In genomic region chr1:43441166-43441893, GRCh38 we compare ENCODE assay signal across 26 cellular contexts. TPM values are rescaled to one million over a fixed set of nuclear protein-coding genes. Genes with fewer than 3 reads are reported as not detected.
A peak's percentile ranks its signal among the peaks of the same experiment; 100 is the strongest.
DNase-seq lines count a peak whose midpoint lies in the region; ATAC-seq and TF ChIP-seq lines count a peak whose summit lies in the region.
"Had no signal": no experiment of that assay in that cellular context is flagged by ENCODE, and none has a peak within 500 bp of the region (broad histone marks: within the 10 kb centered on the region; RNA-seq: fewer than 3 reads in every experiment).

No MANE protein-coding gene starts in this region.

- no peaks in the 10 kb centered on the region for H3K4me1 ChIP-seq in endodermal cell (ENCODE audit: control insufficient read depth, insufficient read depth, low read length)
- peaks cover 11% of the 10 kb centered on the region for H3K4me1 ChIP-seq in ovary (ENCODE audit: insufficient read depth)
- H3K4me1 ChIP-seq in uterus: no peaks in the 10 kb centered on the region
- H3K4me1 ChIP-seq: breast epithelium, SJCRH30 had no signal

- H3K27me3 ChIP-seq in endodermal cell (ENCODE audit: control insufficient read depth, insufficient read depth, low read length, poor library complexity, severe bottlenecking) (no peaks in the 10 kb centered on the region), ovary (no peaks in the 10 kb centered on the region), uterus (no peaks in the 10 kb centered on the region)
- H3K27me3 ChIP-seq: breast epithelium, SJCRH30 had no signal

- no peak overlapping the region for H3K4me3 Mint-ChIP-seq in activated T-cell treated with anti-CD3 and anti-CD28 coated beads, Interleukin-2, amount 50 U/mL, for 24 hours
- H3K4me3 Mint-ChIP-seq in endodermal cell: no peak overlapping the region
- H3K4me3 Mint-ChIP-seq: activated CD8-positive, alpha-beta memory T cell treated with anti-CD3 and anti-CD28 coated beads, Interleukin-2, amount 10 ng/mL, durations not matched to agents 7 days and 5 days; activated T-helper 17 cell treated with anti-CD3 and anti-CD28 coated beads, Interleukin-2, amount 50 U/mL, for 72 hours; CD4-positive, CD25-positive, alpha-beta regulatory T cell; immature natural killer cell; stimulated activated memory B cell treated with anti-CD40 and anti-IgM and Interleukin-4, amounts not matched to agents 10 μg/mL and 1 μg/mL and 100 μg/mL, for 72 hours had no signal

- no peak overlapping the region for H3K27ac ChIP-seq in endodermal cell (ENCODE audit: low read depth, low read length)
- peak overlapping the region in 1 of 2 donors; percentile 31 for H3K27ac ChIP-seq in ovary
- no peak overlapping the region for H3K27ac ChIP-seq in uterus
- H3K27ac ChIP-seq: breast epithelium, SJCRH30, VCaP had no signal

- no peak overlapping the region for H3K9ac ChIP-seq in endodermal cell (ENCODE audit: extremely low read depth, low read length, poor library complexity, severe bottlenecking)

- intact Hi-C loops in ovary (cut with DNase I): no loop called here
- intact Hi-C loops in uterus (cut with DNase I; ENCODE audit: low total_unique reads): no loop called here

- TF ChIP-seq POLR2A in ovary (IDR thresholded peaks at IDR 0.05) (no peak), uterus (IDR thresholded peaks at IDR 0.05) (no peak)

- DNase-seq in activated T-cell treated with anti-CD3 and anti-CD28 coated beads, Interleukin-2, amount 50 U/mL, for 24 hours: peak; percentile 19
- DNase-seq in activated T-cell treated with anti-CD3 and anti-CD28 coated beads for 4 hours: no peak
- DNase-seq in endodermal cell: peak; percentile 22
- DNase-seq in ovary: peak in 3 of 5 donors; percentile 6 to 19 (median 14)
- peak; percentile 10 for DNase-seq in uterus
- no peak for DNase-seq in HuH-7 (ENCODE audit: low spot score)
- DNase-seq: activated CD4-positive, alpha-beta T cell treated with anti-CD3 and anti-CD28 coated beads, Interleukin-2, amount 50 U/mL, for 1 hour; activated CD8-positive, alpha-beta memory T cell treated with anti-CD3 and anti-CD28 coated beads, Interleukin-2, amount 10 ng/mL, durations not matched to agents 7 days and 5 days; AML-193; CD4-positive, CD25-positive, alpha-beta regulatory T cell; DMS79 treated with DMSO at 0.1 percent for 48 hours; GF-D8; immature natural killer cell; left ventricle myocardium superior; naive B cell; NCI-H1048; NCI-H2171; nucleus accumbens; SJCRH30; T-helper 9 cell had no signal

- peak overlapping the region; percentile 30 for H3K27ac Mint-ChIP-seq in activated T-cell treated with anti-CD3 and anti-CD28 coated beads, Interleukin-2, amount 50 U/mL, for 24 hours
- H3K27ac Mint-ChIP-seq in endodermal cell: peak overlapping the region; percentile 36
- H3K27ac Mint-ChIP-seq: activated CD8-positive, alpha-beta memory T cell treated with anti-CD3 and anti-CD28 coated beads, Interleukin-2, amount 10 ng/mL, durations not matched to agents 7 days and 5 days; activated T-helper 17 cell treated with anti-CD3 and anti-CD28 coated beads, Interleukin-2, amount 50 U/mL, for 72 hours; CD4-positive, CD25-positive, alpha-beta regulatory T cell; naive B cell; stimulated activated memory B cell treated with anti-CD40 and anti-IgM and Interleukin-4, amounts not matched to agents 10 μg/mL and 1 μg/mL and 100 μg/mL, for 72 hours had no signal

- H3K27me3 Mint-ChIP-seq in activated T-cell treated with anti-CD3 and anti-CD28 coated beads, Interleukin-2, amount 50 U/mL, for 24 hours: no peaks in the 10 kb centered on the region
- H3K27me3 Mint-ChIP-seq in endodermal cell (ENCODE audit: insufficient read depth): no peaks in the 10 kb centered on the region
- H3K27me3 Mint-ChIP-seq: activated CD8-positive, alpha-beta memory T cell treated with anti-CD3 and anti-CD28 coated beads, Interleukin-2, amount 10 ng/mL, durations not matched to agents 7 days and 5 days; activated T-helper 17 cell treated with anti-CD3 and anti-CD28 coated beads, Interleukin-2, amount 50 U/mL, for 72 hours; CD4-positive, CD25-positive, alpha-beta regulatory T cell; naive B cell; stimulated activated memory B cell treated with anti-CD40 and anti-IgM and Interleukin-4, amounts not matched to agents 10 μg/mL and 1 μg/mL and 100 μg/mL, for 72 hours had no signal

- ATAC-seq in HG03354 (IDR thresholded peaks at IDR 0.05; ENCODE audit: poor library complexity, severe bottlenecking, unreplicated experiment): no peak
- ATAC-seq: activated CD8-positive, alpha-beta memory T cell treated with anti-CD3 and anti-CD28 coated beads, Interleukin-2, amount 10 ng/mL, durations not matched to agents 7 days and 5 days; activated naive CD4-positive, alpha-beta T cell treated with anti-CD3 and anti-CD28 coated beads, Interleukin-2, amount 50 U/mL, for 72 hours; activated T-helper 17 cell treated with anti-CD3 and anti-CD28 coated beads, Interleukin-2, amount 50 U/mL, for 72 hours; left ventricle myocardium superior; stimulated activated memory B cell treated with anti-CD40 and anti-IgM and Interleukin-4, amounts not matched to agents 10 μg/mL and 1 μg/mL and 100 μg/mL, for 72 hours had no signal

- no peak for TF ChIP-seq CTCF in endodermal cell (conservative IDR thresholded peaks at IDR 0.05)
- TF ChIP-seq CTCF in ovary (IDR thresholded peaks at IDR 0.05): no peak
- TF ChIP-seq CTCF in uterus (IDR thresholded peaks at IDR 0.05): no peak

- no peaks in the 10 kb centered on the region for H3K9me3 ChIP-seq in endodermal cell (ENCODE audit: control insufficient read depth, low read length)
- no peaks in the 10 kb centered on the region for H3K9me3 ChIP-seq in ovary
- no peaks in the 10 kb centered on the region for H3K9me3 ChIP-seq in uterus
- H3K9me3 ChIP-seq: breast epithelium, SJCRH30 had no signal

- no peaks in the 10 kb centered on the region for H3K4me1 Mint-ChIP-seq in activated T-cell treated with anti-CD3 and anti-CD28 coated beads, Interleukin-2, amount 50 U/mL, for 24 hours (ENCODE audit: low read depth)
- peaks cover 10% of the 10 kb centered on the region for H3K4me1 Mint-ChIP-seq in endodermal cell
- H3K4me1 Mint-ChIP-seq: activated CD8-positive, alpha-beta memory T cell treated with anti-CD3 and anti-CD28 coated beads, Interleukin-2, amount 10 ng/mL, durations not matched to agents 7 days and 5 days; activated T-helper 17 cell treated with anti-CD3 and anti-CD28 coated beads, Interleukin-2, amount 50 U/mL, for 72 hours; CD4-positive, CD25-positive, alpha-beta regulatory T cell; immature natural killer cell; stimulated activated memory B cell treated with anti-CD40 and anti-IgM and Interleukin-4, amounts not matched to agents 10 μg/mL and 1 μg/mL and 100 μg/mL, for 72 hours had no signal

- TF ChIP-seq EP300 in ovary (IDR thresholded peaks at IDR 0.05): no peak

- peaks cover 98% of the 10 kb centered on the region for H3K36me3 Mint-ChIP-seq in activated T-cell treated with anti-CD3 and anti-CD28 coated beads, Interleukin-2, amount 50 U/mL, for 24 hours (ENCODE audit: low read depth)
- peaks cover 69% of the 10 kb centered on the region for H3K36me3 Mint-ChIP-seq in endodermal cell (ENCODE audit: low read depth)
- H3K36me3 Mint-ChIP-seq: activated naive CD4-positive, alpha-beta T cell treated with anti-CD3 and anti-CD28 coated beads, Interleukin-2, amount 50 U/mL, for 72 hours had no signal

- H3K4me3 ChIP-seq in endodermal cell (ENCODE audit: low read length) (no peak overlapping the region), ovary (no peak overlapping the region), uterus (no peak overlapping the region)
- H3K4me3 ChIP-seq: breast epithelium, SJCRH30 had no signal

- 92 to 97% methylated on average over 8 to 15 of the region's 15 CpGs for WGBS in endodermal cell (ENCODE audit: insufficient coverage in 1 of 2, insufficient read length in 1 of 2), 2 experiments
- WGBS in ovary, 3 donors: 88 to 91% (median 91%) methylated on average over 15 of the region's 15 CpGs

- peaks cover 40% of the 10 kb centered on the region for H3K36me3 ChIP-seq in endodermal cell (ENCODE audit: control insufficient read depth, insufficient read depth, low read length)
- no peaks in the 10 kb centered on the region for H3K36me3 ChIP-seq in ovary
- H3K36me3 ChIP-seq in uterus: no peaks in the 10 kb centered on the region

- H3K9me3 Mint-ChIP-seq in activated T-cell treated with anti-CD3 and anti-CD28 coated beads, Interleukin-2, amount 50 U/mL, for 24 hours: no peaks in the 10 kb centered on the region
- no peaks in the 10 kb centered on the region for H3K9me3 Mint-ChIP-seq in endodermal cell
- H3K9me3 Mint-ChIP-seq: activated naive CD4-positive, alpha-beta T cell treated with anti-CD3 and anti-CD28 coated beads, Interleukin-2, amount 50 U/mL, for 72 hours; activated T-helper 17 cell treated with anti-CD3 and anti-CD28 coated beads, Interleukin-2, amount 50 U/mL, for 72 hours; immature natural killer cell; naive B cell; stimulated activated memory B cell treated with anti-CD40 and anti-IgM and Interleukin-4, amounts not matched to agents 10 μg/mL and 1 μg/mL and 100 μg/mL, for 72 hours had no signal

RNA-seq across cellular contexts. Expression of gene HYI, which starts 12.4 kb away (rescaled TPM):
- total RNA-seq in endodermal cell: 10 to 100 TPM; 34.4 to 34.8 TPM
- 29.7 TPM for polyA plus RNA-seq in endodermal cell (2013, experiment 1 of 2)
- polyA plus RNA-seq in endodermal cell (2013, experiment 2 of 2): 25.6 TPM
- 10 to 100 TPM; 57.3 to 94.4 (median 78.9) TPM for total RNA-seq in ovary
- 10 to 100 TPM; 16.6 to 77.2 TPM for polyA plus RNA-seq in ovary
- 10 to 100 TPM; 34.8 to 84.7 (median 70.5) TPM for total RNA-seq in uterus
- total RNA-seq: SJCRH30 had no signal

RNA-seq across cellular contexts. Expression of gene SZT2, which starts 51.6 kb away (rescaled TPM):
- total RNA-seq in endodermal cell (10 to 100 TPM; 55.6 to 59.7 TPM), ovary (10 to 100 TPM; 25.5 to 89.3 (median 60.9) TPM), uterus (100 to 1,000 TPM in 1 of 4 donors, 10 to 100 TPM in 3; 15.6 to 128 (median 31.0) TPM)
- 13.6 TPM for polyA plus RNA-seq in endodermal cell (2013, experiment 1 of 2)
- polyA plus RNA-seq in endodermal cell (2013, experiment 2 of 2): 12.3 TPM
- polyA plus RNA-seq in ovary: 10 to 100 TPM; 16.8 to 17.6 TPM

RNA-seq across cellular contexts. Expression of gene MED8, which starts 51.7 kb away (rescaled TPM):
- total RNA-seq in endodermal cell: 10 to 100 TPM; 16.1 to 18.8 TPM
- 21.9 TPM for polyA plus RNA-seq in endodermal cell (2013, experiment 1 of 2)
- polyA plus RNA-seq in endodermal cell (2013, experiment 2 of 2): 20.6 TPM
- 10 to 100 TPM; 13.7 to 39.3 (median 24.0) TPM for total RNA-seq in ovary
- 10 to 100 TPM; 26.0 to 40.0 TPM for polyA plus RNA-seq in ovary
- 10 to 100 TPM; 19.4 to 33.9 (median 28.5) TPM for total RNA-seq in uterus

Comparison
In these comparisons a context has a peak if more than half of its experiments do, and no peak if none do; other contexts are left out.
1. DNase-seq: peak in activated T-cell treated with anti-CD3 and anti-CD28 coated beads, Interleukin-2, amount 50 U/mL, for 24 hours (single experiment), endodermal cell (single experiment), ovary (3 of 5) and uterus (2 of 2); none in activated T-cell treated with anti-CD3 and anti-CD28 coated beads for 4 hours (single experiment) and HuH-7 (single experiment).